ENCODE assay signal across 11 cellular contexts in genomic region chr11:77097180-77097579, GRCh38. TPM values are rescaled to one million over a fixed set of nuclear protein-coding genes. Genes with fewer than 3 reads are reported as not detected.
A peak's percentile ranks its signal among the peaks of the same experiment; 100 is the strongest.
DNase-seq lines count a peak whose midpoint lies in the region; ATAC-seq, FAIRE-seq and TF ChIP-seq lines count a peak whose summit lies in the region.
"Not testable (repeated sequence)": the region's sequence is repeated elsewhere in the genome, so short reads cannot be mapped to it uniquely, and the experiment has no call there.
"Had no signal": no experiment of that assay in that cellular context is flagged by ENCODE, and none has a peak within 500 bp of the region (broad histone marks: within the 10 kb centered on the region; RNA-seq: fewer than 3 reads in every experiment).

No MANE protein-coding gene starts in this region.

- H2AFZ ChIP-seq in HepG2 (ENCODE audit: low read length); osteoblast (ENCODE audit: low read length): not testable (repeated sequence)

- not testable (repeated sequence) for H3K4me3 ChIP-seq in WERI-Rb-1 (ENCODE audit: low read depth, low read length); HepG2 (replicated peaks in 1 of 3; ENCODE audit: insufficient read depth in 1 of 3, low read depth in 2 of 3, low read length in 3 of 3); osteoblast (ENCODE audit: insufficient read depth, low read length)

- not testable (repeated sequence) for TF ChIP-seq POLR2A in HepG2 (IDR thresholded peaks at IDR 0.05; ENCODE audit: insufficient read depth in 1 of 2, low read depth in 2 of 2, low read length in 2 of 2)

- not testable (repeated sequence) for TF ChIP-seq EP300 in HepG2 (IDR thresholded peaks at IDR 0.05; ENCODE audit: low read depth in 2 of 2, low read length in 2 of 2); HepG2 (CRISPR knock-in tag; IDR thresholded peaks at IDR 0.05; ENCODE audit: borderline replicate concordance)

- intact Hi-C loops in HepG2 (cut with micrococcal nuclease; ENCODE audit: unreplicated experiment), result loop anchor here (10.0 kb wide), 1 partner anchor 292 kb away; no protein-coding TSS in a partner anchor

- BruUV-seq in HepG2 (replicated peaks; lab: Mats Ljungman, UMichigan), result not testable (repeated sequence)

- CTCF ChIA-PET in HepG2 (lab: Yijun Ruan, JAX; ENCODE audit: low intra/inter-chr PET ratio, low total read pairs), result not testable (repeated sequence)

- not testable (repeated sequence) for FAIRE-seq in HepG2 (lab: Jason Lieb, UNC)

- not testable (repeated sequence) for H3K79me2 ChIP-seq in HepG2 (ENCODE audit: insufficient read depth, low read length); osteoblast (ENCODE audit: insufficient read depth, low read length)

- H3K9ac ChIP-seq in HepG2 (ENCODE audit: insufficient read depth, low read depth, low read length), result not testable (repeated sequence)

- ATAC-seq in HepG2, result not testable (repeated sequence)

- not testable (repeated sequence) for H3K9me3 ChIP-seq in WERI-Rb-1 (ENCODE audit: severe bottlenecking); HepG2 (ENCODE audit: low read length); osteoblast (ENCODE audit: low read depth, low read length)

- 45% methylated on average over 4 of the region's 4 CpGs for WGBS in HepG2 (ENCODE audit: low lambda C conversion rate)

- not testable (repeated sequence) for H4K20me1 ChIP-seq in HepG2 (ENCODE audit: insufficient read depth, low read length); osteoblast (ENCODE audit: insufficient read depth, low read length)

- H3K27ac ChIP-seq in 22Rv1 (peak overlapping the region; percentile 41; the same call in 1 of the 2 replicates), WERI-Rb-1 (peak overlapping the region; percentile 63), HepG2 (ENCODE audit: extremely low read length, insufficient read depth, low read length) (peak overlapping the region; percentile 54)
- not testable (repeated sequence) for H3K27ac ChIP-seq in osteoblast (ENCODE audit: low read depth, low read length)

- H3K4me1 ChIP-seq in HepG2 (ENCODE audit: insufficient read depth, low read length), result peaks cover 27% of the 10 kb centered on the region
- not testable (repeated sequence) for H3K4me1 ChIP-seq in osteoblast (ENCODE audit: insufficient read depth, low read length)

- in situ Hi-C loops in HepG2 (cut with HindIII; ENCODE audit: extremely low pct_ligation_motif_present, low pct_unique_long_range_greater_than_20kb), result not testable (repeated sequence)

- not testable (repeated sequence) for H3K27me3 ChIP-seq in WERI-Rb-1 (ENCODE audit: insufficient read depth, low read depth, severe bottlenecking); HepG2 (ENCODE audit: control insufficient read depth in 1 of 2, insufficient read depth in 2 of 2, low read length in 2 of 2); osteoblast (ENCODE audit: insufficient read depth, low read length)

- DNase-seq in NCI-H82 (lab: John Stamatoyannopoulos, UW), result peak; percentile 43
- not testable (repeated sequence) for DNase-seq in WERI-Rb-1; HepG2 (ENCODE audit: low spot score)
- peak; percentile 88 for DNase-seq in osteoblast (ENCODE audit: insufficient read length, low spot score, missing footprints)

- TF ChIP-seq CTCF in 22Rv1 (IDR thresholded peaks at IDR 0.05); WERI-Rb-1 (IDR thresholded peaks at IDR 0.05; ENCODE audit: low read depth, low read length); HepG2 (CRISPR knock-in tag; IDR thresholded peaks at IDR 0.05); osteoblast (IDR thresholded peaks at IDR 0.05; ENCODE audit: extremely low read depth, low read depth, low read length): not testable (repeated sequence)

- not testable (repeated sequence) for TF ChIP-seq RAD21 in HepG2 (CRISPR knock-in tag; IDR thresholded peaks at IDR 0.05)

- H3K4me2 ChIP-seq in HepG2 (ENCODE audit: low read depth, low read length); osteoblast (ENCODE audit: insufficient read depth, low read length): not testable (repeated sequence)

- POLR2A ChIA-PET in HepG2 (lab: Yijun Ruan, JAX), result interaction anchor here (1.6 to 2.1 kb wide), 4 partner anchors 9 to 48 kb away, joined by 4 to 16 read pairs (median 6); no protein-coding TSS in a partner anchor

- H3K36me3 ChIP-seq in WERI-Rb-1; HepG2 (replicated peaks in 1 of 2; ENCODE audit: control insufficient read depth in 1 of 2, insufficient read depth in 2 of 2, low read length in 2 of 2); osteoblast (ENCODE audit: insufficient read depth, low read length): not testable (repeated sequence)

RNA-seq across cellular contexts. Expression of gene OMP, which starts 5.5 kb away (rescaled TPM):
- not detected in 2 replicates for total RNA-seq in HepG2 (2016; rRNA removed; fragmentation: Illumina TruSeq; extraction: Trizol)
- not detected in 2 replicates for total RNA-seq in HepG2 (2016; cell fraction: cytosol; rRNA removed; fragmentation: Illumina TruSeq; extraction: Trizol; ENCODE audit: low read depth)
- not detected in 2 replicates for total RNA-seq in HepG2 (2016; cell fraction: insoluble cytoplasmic fraction; rRNA removed; fragmentation: Illumina TruSeq; extraction: Trizol)
- not detected in 2 replicates for total RNA-seq in HepG2 (2016; cell fraction: membrane; rRNA removed; fragmentation: Illumina TruSeq; extraction: Trizol)
- not detected in 2 replicates for total RNA-seq in HepG2 (2016; cell fraction: nucleus; rRNA removed; fragmentation: Illumina TruSeq; extraction: Trizol)
- not detected in 2 replicates for polyA plus RNA-seq in HepG2 (2011; rRNA removed)
- not detected in 2 replicates for polyA plus RNA-seq in HepG2 (2011; cell fraction: cytosol; rRNA removed)
- polyA plus RNA-seq in HepG2 (2011; cell fraction: nucleus; rRNA removed), result 1.9 TPM in 1 of 2 replicates, not detected in the other
- polyA plus RNA-seq in HepG2 (2012), result not detected in 2 replicates
- not detected in 2 replicates for polyA plus RNA-seq in HepG2 (2016; cell fraction: cytosol; fragmentation: Illumina TruSeq; extraction: Trizol; ENCODE audit: low read depth)
- not detected in 2 replicates for polyA plus RNA-seq in HepG2 (2016; cell fraction: insoluble cytoplasmic fraction; fragmentation: Illumina TruSeq; extraction: Trizol; ENCODE audit: low read depth)
- polyA plus RNA-seq in HepG2 (2016; cell fraction: membrane; fragmentation: Illumina TruSeq; extraction: Trizol; ENCODE audit: low read depth), result not detected in 2 replicates
- not detected in 2 replicates for polyA plus RNA-seq in HepG2 (2016; cell fraction: nucleus; fragmentation: Illumina TruSeq; extraction: Trizol; ENCODE audit: insufficient read depth, low read depth)
- polyA minus RNA-seq in HepG2 (2011; rRNA and poly(A)+ RNA removed; ENCODE audit: low replicate concordance), result not detected in 2 replicates
- polyA minus RNA-seq in HepG2 (2011; cell fraction: cytosol; rRNA and poly(A)+ RNA removed), result not detected in 2 replicates
- not detected in 2 replicates for polyA minus RNA-seq in HepG2 (2011; cell fraction: nucleus; rRNA and poly(A)+ RNA removed)
- 0.88 TPM in 1 of 2 replicates, not detected in the other for total RNA-seq in osteoblast
- total RNA-seq: A673; CD4-positive, CD25-positive, alpha-beta regulatory T cell; CD8-positive, alpha-beta memory T cell had no signal
- polyA plus RNA-seq: AG04450; CD14-positive monocyte; CD4-positive, alpha-beta memory T cell; CD4-positive, CD25-positive, alpha-beta regulatory T cell; CD8-positive, alpha-beta memory T cell had no signal

RNA-seq across cellular contexts. Expression of gene CAPN5, which starts 30.4 kb away (rescaled TPM):
- total RNA-seq in HepG2 (2016; rRNA removed; fragmentation: Illumina TruSeq; extraction: Trizol) (0.22 and 0.27 TPM in 2 replicates), osteoblast (6.5 and 8.5 TPM in 2 replicates)
- 0.09 TPM in 1 of 2 replicates, not detected in the other for total RNA-seq in HepG2 (2016; cell fraction: cytosol; rRNA removed; fragmentation: Illumina TruSeq; extraction: Trizol; ENCODE audit: low read depth)
- total RNA-seq in HepG2 (2016; cell fraction: insoluble cytoplasmic fraction; rRNA removed; fragmentation: Illumina TruSeq; extraction: Trizol), result 0.27 and 0.28 TPM in 2 replicates
- 0.28 and 0.34 TPM in 2 replicates for total RNA-seq in HepG2 (2016; cell fraction: membrane; rRNA removed; fragmentation: Illumina TruSeq; extraction: Trizol)
- total RNA-seq in HepG2 (2016; cell fraction: nucleus; rRNA removed; fragmentation: Illumina TruSeq; extraction: Trizol), result 0.66 and 0.75 TPM in 2 replicates
- polyA plus RNA-seq in HepG2 (2011; rRNA removed), result 1.2 and 2.1 TPM in 2 replicates
- polyA plus RNA-seq in HepG2 (2011; cell fraction: cytosol; rRNA removed), result 0.95 and 1.0 TPM in 2 replicates
- polyA plus RNA-seq in HepG2 (2011; cell fraction: nucleus; rRNA removed), result 3.7 and 6.7 TPM in 2 replicates
- polyA plus RNA-seq in HepG2 (2012), result 0.94 and 2.0 TPM in 2 replicates
- polyA plus RNA-seq in HepG2 (2016; cell fraction: cytosol; fragmentation: Illumina TruSeq; extraction: Trizol; ENCODE audit: low read depth), result 0.19 and 0.23 TPM in 2 replicates
- 0.93 and 1.1 TPM in 2 replicates for polyA plus RNA-seq in HepG2 (2016; cell fraction: insoluble cytoplasmic fraction; fragmentation: Illumina TruSeq; extraction: Trizol; ENCODE audit: low read depth)
- polyA plus RNA-seq in HepG2 (2016; cell fraction: membrane; fragmentation: Illumina TruSeq; extraction: Trizol; ENCODE audit: low read depth), result 0.37 and 0.48 TPM in 2 replicates
- polyA plus RNA-seq in HepG2 (2016; cell fraction: nucleus; fragmentation: Illumina TruSeq; extraction: Trizol; ENCODE audit: insufficient read depth, low read depth), result 0.68 and 0.85 TPM in 2 replicates
- polyA minus RNA-seq in HepG2 (2011; rRNA and poly(A)+ RNA removed; ENCODE audit: low replicate concordance), result 0.49 and 2.0 TPM in 2 replicates
- 0.88 and 0.99 TPM in 2 replicates for polyA minus RNA-seq in HepG2 (2011; cell fraction: cytosol; rRNA and poly(A)+ RNA removed)
- polyA minus RNA-seq in HepG2 (2011; cell fraction: nucleus; rRNA and poly(A)+ RNA removed), result 1.0 and 1.7 TPM in 2 replicates

RNA-seq across cellular contexts. Expression of gene MYO7A, which starts 30.9 kb away (rescaled TPM):
- 3.6 and 7.5 TPM in 2 replicates for total RNA-seq in HepG2 (2016; rRNA removed; fragmentation: Illumina TruSeq; extraction: Trizol)
- 2.3 and 3.1 TPM in 2 replicates for total RNA-seq in HepG2 (2016; cell fraction: cytosol; rRNA removed; fragmentation: Illumina TruSeq; extraction: Trizol; ENCODE audit: low read depth)
- 3.4 and 8.0 TPM in 2 replicates for total RNA-seq in HepG2 (2016; cell fraction: insoluble cytoplasmic fraction; rRNA removed; fragmentation: Illumina TruSeq; extraction: Trizol)
- total RNA-seq in HepG2 (2016; cell fraction: membrane; rRNA removed; fragmentation: Illumina TruSeq; extraction: Trizol), result 1.8 and 1.9 TPM in 2 replicates
- total RNA-seq in HepG2 (2016; cell fraction: nucleus; rRNA removed; fragmentation: Illumina TruSeq; extraction: Trizol), result 10.5 and 15.0 TPM in 2 replicates
- 8.1 and 10.0 TPM in 2 replicates for polyA plus RNA-seq in HepG2 (2011; rRNA removed)
- polyA plus RNA-seq in HepG2 (2011; cell fraction: cytosol; rRNA removed), result 3.1 and 3.5 TPM in 2 replicates
- polyA plus RNA-seq in HepG2 (2011; cell fraction: nucleus; rRNA removed), result 71.3 and 112 TPM in 2 replicates
- 5.5 and 8.4 TPM in 2 replicates for polyA plus RNA-seq in HepG2 (2012)
- polyA plus RNA-seq in HepG2 (2016; cell fraction: cytosol; fragmentation: Illumina TruSeq; extraction: Trizol; ENCODE audit: low read depth), result 0.23 and 0.45 TPM in 2 replicates
- polyA plus RNA-seq in HepG2 (2016; cell fraction: insoluble cytoplasmic fraction; fragmentation: Illumina TruSeq; extraction: Trizol; ENCODE audit: low read depth), result 3.0 and 3.3 TPM in 2 replicates
- 0.84 and 0.94 TPM in 2 replicates for polyA plus RNA-seq in HepG2 (2016; cell fraction: membrane; fragmentation: Illumina TruSeq; extraction: Trizol; ENCODE audit: low read depth)
- 37.9 and 40.7 TPM in 2 replicates for polyA plus RNA-seq in HepG2 (2016; cell fraction: nucleus; fragmentation: Illumina TruSeq; extraction: Trizol; ENCODE audit: insufficient read depth, low read depth)
- polyA minus RNA-seq in HepG2 (2011; rRNA and poly(A)+ RNA removed; ENCODE audit: low replicate concordance), result 0.16 and 9.9 TPM in 2 replicates
- polyA minus RNA-seq in HepG2 (2011; cell fraction: cytosol; rRNA and poly(A)+ RNA removed), result 3.9 and 4.2 TPM in 2 replicates
- 17.3 and 17.4 TPM in 2 replicates for polyA minus RNA-seq in HepG2 (2011; cell fraction: nucleus; rRNA and poly(A)+ RNA removed)
- total RNA-seq in osteoblast, result under 0.01 TPM in 2 replicates
- total RNA-seq: A673 had no signal
- polyA plus RNA-seq: AG04450 had no signal
